Comparison of ENCODE assay signal across 1 cellular context in the genomic region with DNA sequence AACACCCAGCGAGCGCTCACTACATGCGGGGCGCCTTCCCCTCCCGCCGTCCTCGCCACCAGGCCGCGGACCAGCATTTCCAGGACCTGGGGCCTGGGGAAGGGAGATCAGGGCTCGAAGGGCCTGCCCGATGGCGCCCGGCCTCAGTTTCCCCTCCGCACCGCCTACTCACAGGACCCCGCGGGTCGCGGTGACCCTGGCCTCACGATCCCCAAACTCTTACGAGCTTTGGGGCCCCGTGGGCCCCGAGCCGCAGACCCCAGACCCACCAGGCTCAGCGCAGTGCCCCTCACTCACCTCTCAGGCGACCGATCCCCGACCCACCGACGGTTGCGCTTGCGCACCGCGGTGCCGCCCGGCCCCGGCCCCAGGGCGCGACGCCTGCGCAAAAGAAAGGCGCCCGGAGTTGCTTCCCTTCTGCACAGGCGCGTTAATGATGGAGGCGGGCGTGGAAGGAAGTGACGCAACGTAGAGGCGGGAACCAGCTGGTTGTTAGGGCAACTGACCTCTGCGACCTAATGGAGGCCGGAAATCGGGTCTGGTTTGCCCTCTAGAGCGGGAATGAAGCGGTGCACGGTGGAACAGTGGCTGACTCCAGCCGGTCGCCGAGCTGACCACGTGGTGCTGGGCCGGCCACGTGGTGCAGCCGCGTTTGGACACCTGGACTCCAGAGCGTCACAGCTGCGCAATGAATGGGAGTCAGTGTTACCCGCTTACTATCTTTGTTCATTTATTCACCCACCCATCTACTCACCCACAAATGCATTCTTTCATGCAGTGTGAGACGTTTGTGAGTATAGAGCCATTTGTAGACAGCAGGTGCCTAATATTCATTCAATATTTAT.
A peak's percentile ranks its signal among the peaks of the same experiment; 100 is the strongest.
TF ChIP-seq lines count a peak whose summit lies in the region.

TSS of gene SGTA (minus strand) at position 338 of the 845 bp plus-strand sequence. CDS start 14,205 bp downstream, outside the sequence.

TF ChIP-seq in K562, 482 proteins besides CTCF, POLR2A, EP300 and RAD21 (continued from another document and continues in another):
- TF ChIP-seq, protein P1, sequence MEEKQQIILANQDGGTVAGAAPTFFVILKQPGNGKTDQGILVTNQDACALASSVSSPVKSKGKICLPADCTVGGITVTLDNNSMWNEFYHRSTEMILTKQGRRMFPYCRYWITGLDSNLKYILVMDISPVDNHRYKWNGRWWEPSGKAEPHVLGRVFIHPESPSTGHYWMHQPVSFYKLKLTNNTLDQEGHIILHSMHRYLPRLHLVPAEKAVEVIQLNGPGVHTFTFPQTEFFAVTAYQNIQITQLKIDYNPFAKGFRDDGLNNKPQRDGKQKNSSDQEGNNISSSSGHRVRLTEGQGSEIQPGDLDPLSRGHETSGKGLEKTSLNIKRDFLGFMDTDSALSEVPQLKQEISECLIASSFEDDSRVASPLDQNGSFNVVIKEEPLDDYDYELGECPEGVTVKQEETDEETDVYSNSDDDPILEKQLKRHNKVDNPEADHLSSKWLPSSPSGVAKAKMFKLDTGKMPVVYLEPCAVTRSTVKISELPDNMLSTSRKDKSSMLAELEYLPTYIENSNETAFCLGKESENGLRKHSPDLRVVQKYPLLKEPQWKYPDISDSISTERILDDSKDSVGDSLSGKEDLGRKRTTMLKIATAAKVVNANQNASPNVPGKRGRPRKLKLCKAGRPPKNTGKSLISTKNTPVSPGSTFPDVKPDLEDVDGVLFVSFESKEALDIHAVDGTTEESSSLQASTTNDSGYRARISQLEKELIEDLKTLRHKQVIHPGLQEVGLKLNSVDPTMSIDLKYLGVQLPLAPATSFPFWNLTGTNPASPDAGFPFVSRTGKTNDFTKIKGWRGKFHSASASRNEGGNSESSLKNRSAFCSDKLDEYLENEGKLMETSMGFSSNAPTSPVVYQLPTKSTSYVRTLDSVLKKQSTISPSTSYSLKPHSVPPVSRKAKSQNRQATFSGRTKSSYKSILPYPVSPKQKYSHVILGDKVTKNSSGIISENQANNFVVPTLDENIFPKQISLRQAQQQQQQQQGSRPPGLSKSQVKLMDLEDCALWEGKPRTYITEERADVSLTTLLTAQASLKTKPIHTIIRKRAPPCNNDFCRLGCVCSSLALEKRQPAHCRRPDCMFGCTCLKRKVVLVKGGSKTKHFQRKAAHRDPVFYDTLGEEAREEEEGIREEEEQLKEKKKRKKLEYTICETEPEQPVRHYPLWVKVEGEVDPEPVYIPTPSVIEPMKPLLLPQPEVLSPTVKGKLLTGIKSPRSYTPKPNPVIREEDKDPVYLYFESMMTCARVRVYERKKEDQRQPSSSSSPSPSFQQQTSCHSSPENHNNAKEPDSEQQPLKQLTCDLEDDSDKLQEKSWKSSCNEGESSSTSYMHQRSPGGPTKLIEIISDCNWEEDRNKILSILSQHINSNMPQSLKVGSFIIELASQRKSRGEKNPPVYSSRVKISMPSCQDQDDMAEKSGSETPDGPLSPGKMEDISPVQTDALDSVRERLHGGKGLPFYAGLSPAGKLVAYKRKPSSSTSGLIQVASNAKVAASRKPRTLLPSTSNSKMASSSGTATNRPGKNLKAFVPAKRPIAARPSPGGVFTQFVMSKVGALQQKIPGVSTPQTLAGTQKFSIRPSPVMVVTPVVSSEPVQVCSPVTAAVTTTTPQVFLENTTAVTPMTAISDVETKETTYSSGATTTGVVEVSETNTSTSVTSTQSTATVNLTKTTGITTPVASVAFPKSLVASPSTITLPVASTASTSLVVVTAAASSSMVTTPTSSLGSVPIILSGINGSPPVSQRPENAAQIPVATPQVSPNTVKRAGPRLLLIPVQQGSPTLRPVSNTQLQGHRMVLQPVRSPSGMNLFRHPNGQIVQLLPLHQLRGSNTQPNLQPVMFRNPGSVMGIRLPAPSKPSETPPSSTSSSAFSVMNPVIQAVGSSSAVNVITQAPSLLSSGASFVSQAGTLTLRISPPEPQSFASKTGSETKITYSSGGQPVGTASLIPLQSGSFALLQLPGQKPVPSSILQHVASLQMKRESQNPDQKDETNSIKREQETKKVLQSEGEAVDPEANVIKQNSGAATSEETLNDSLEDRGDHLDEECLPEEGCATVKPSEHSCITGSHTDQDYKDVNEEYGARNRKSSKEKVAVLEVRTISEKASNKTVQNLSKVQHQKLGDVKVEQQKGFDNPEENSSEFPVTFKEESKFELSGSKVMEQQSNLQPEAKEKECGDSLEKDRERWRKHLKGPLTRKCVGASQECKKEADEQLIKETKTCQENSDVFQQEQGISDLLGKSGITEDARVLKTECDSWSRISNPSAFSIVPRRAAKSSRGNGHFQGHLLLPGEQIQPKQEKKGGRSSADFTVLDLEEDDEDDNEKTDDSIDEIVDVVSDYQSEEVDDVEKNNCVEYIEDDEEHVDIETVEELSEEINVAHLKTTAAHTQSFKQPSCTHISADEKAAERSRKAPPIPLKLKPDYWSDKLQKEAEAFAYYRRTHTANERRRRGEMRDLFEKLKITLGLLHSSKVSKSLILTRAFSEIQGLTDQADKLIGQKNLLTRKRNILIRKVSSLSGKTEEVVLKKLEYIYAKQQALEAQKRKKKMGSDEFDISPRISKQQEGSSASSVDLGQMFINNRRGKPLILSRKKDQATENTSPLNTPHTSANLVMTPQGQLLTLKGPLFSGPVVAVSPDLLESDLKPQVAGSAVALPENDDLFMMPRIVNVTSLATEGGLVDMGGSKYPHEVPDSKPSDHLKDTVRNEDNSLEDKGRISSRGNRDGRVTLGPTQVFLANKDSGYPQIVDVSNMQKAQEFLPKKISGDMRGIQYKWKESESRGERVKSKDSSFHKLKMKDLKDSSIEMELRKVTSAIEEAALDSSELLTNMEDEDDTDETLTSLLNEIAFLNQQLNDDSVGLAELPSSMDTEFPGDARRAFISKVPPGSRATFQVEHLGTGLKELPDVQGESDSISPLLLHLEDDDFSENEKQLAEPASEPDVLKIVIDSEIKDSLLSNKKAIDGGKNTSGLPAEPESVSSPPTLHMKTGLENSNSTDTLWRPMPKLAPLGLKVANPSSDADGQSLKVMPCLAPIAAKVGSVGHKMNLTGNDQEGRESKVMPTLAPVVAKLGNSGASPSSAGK (IDR thresholded peaks at IDR 0.05), result peak; percentile 100
- TF ChIP-seq ZFP1 (CRISPR knock-in tag; IDR thresholded peaks at IDR 0.05), result no peak
- TF ChIP-seq ZZZ3 (IDR thresholded peaks at IDR 0.05), result no peak
- no peak for TF ChIP-seq WHSC1 (IDR thresholded peaks at IDR 0.05; ENCODE audit: low read length)
- TF ChIP-seq HNRNPLL (IDR thresholded peaks at IDR 0.05; ENCODE audit: low read depth, low read length, poor library complexity, severe bottlenecking), result peak; percentile 69
- peak; percentile 39; the same call in 1 of the 2 replicates for TF ChIP-seq GMEB1 (CRISPR knock-in tag; IDR thresholded peaks at IDR 0.05)
- no peak for TF ChIP-seq RUNX1 (IDR thresholded peaks at IDR 0.05; ENCODE audit: low read depth)
- TF ChIP-seq KDM2B (CRISPR knock-in tag; IDR thresholded peaks at IDR 0.05), result no peak
- no peak for TF ChIP-seq ETV6 (IDR thresholded peaks at IDR 0.05; ENCODE audit: borderline replicate concordance in 1 of 2, low read depth in 2 of 2, low read length in 1 of 2)
- peak; percentile 96; the same call in 1 of the 2 replicates for TF ChIP-seq ETV6 (CRISPR knock-in tag; IDR thresholded peaks at IDR 0.05; ENCODE audit: borderline replicate concordance)
- peak; percentile 83 for TF ChIP-seq ZBTB7A (IDR thresholded peaks at IDR 0.05; ENCODE audit: borderline replicate concordance, control insufficient read depth, low read depth, low read length)
- TF ChIP-seq ILK (tag; IDR thresholded peaks at IDR 0.05; ENCODE audit: borderline replicate concordance, low read depth), result no peak
- TF ChIP-seq BRD4 (IDR thresholded peaks at IDR 0.05), result no peak
- TF ChIP-seq ZNF282 (CRISPR knock-in tag; IDR thresholded peaks at IDR 0.05), result peak; percentile 97
- peak in 1 of 2 experiments; percentile 78; a peak in 2 of 4 replicates for TF ChIP-seq RCOR1 (IDR thresholded peaks at IDR 0.05; ENCODE audit: borderline replicate concordance in 1 of 2, low read depth in 2 of 2, low read length in 2 of 2)
- TF ChIP-seq MAFG (tag; conservative IDR thresholded peaks at IDR 0.05), result no peak
- no peak; the same call in 1 of the 2 replicates for TF ChIP-seq ZNF12 (CRISPR knock-in tag; IDR thresholded peaks at IDR 0.05)
- TF ChIP-seq CEBPB (tag; IDR thresholded peaks at IDR 0.05), result peak; percentile 95
- TF ChIP-seq ZNF140 (CRISPR knock-in tag; IDR thresholded peaks at IDR 0.05), result no peak
- TF ChIP-seq MIER1 (IDR thresholded peaks at IDR 0.05; ENCODE audit: low read depth), result no peak
- peak in 1 of 2 experiments; percentile 70; a peak in 1 of 4 replicates for TF ChIP-seq KDM4B (IDR thresholded peaks at IDR 0.05; ENCODE audit: borderline replicate concordance in 2 of 2, low read depth in 1 of 2)
- TF ChIP-seq ZNF431 (CRISPR knock-in tag; IDR thresholded peaks at IDR 0.05), result peak; percentile 97
- 0 out of 2 replicates have a peak, but pooled peaks have one; percentile 15 for TF ChIP-seq LEF1 (IDR thresholded peaks at IDR 0.05)
- TF ChIP-seq RFX5 (IDR thresholded peaks at IDR 0.05; ENCODE audit: low read depth, low read length), result no peak
- TF ChIP-seq FOXK2 (conservative IDR thresholded peaks at IDR 0.05 in 1 of 2, IDR thresholded peaks at IDR 0.05 in 1 of 2; ENCODE audit: low read depth in 2 of 2), result peak; percentile 67 to 84; a peak in 3 of 4 replicates
- no peak for TF ChIP-seq NUFIP1 (IDR thresholded peaks at IDR 0.05; ENCODE audit: partially characterized antibody)
- peak; percentile 76; the same call in 1 of the 2 replicates for TF ChIP-seq HDAC2 (IDR thresholded peaks at IDR 0.05)
- no peak; a peak in 1 of 4 replicates for TF ChIP-seq ZMIZ1 (IDR thresholded peaks at IDR 0.05; ENCODE audit: low read depth in 2 of 2, low read length in 2 of 2)
- TF ChIP-seq ZNF212 (CRISPR knock-in tag; IDR thresholded peaks at IDR 0.05), result no peak
- peak; percentile 93 for TF ChIP-seq ESRRA (IDR thresholded peaks at IDR 0.05; ENCODE audit: borderline replicate concordance, low read depth)
- TF ChIP-seq ZBTB11 (CRISPR knock-in tag; IDR thresholded peaks at IDR 0.05), result peak in 1 of 3 experiments; percentile 92; a peak in 3 of 6 replicates
- 0 out of 2 replicates have a peak, but pooled peaks have one; percentile 22 for TF ChIP-seq SMC3 (conservative IDR thresholded peaks at IDR 0.05; ENCODE audit: insufficient read depth, low read depth, low read length)
- no peak for TF ChIP-seq EWSR1 (IDR thresholded peaks at IDR 0.05; ENCODE audit: borderline replicate concordance, low read depth, partially characterized antibody)
